17 cellular contexts compared by ENCODE assay signal in genomic region chr4:125986307-125986706, GRCh38.
A peak's percentile ranks its signal among the peaks of the same experiment; 100 is the strongest.
DNase-seq lines count a peak whose midpoint lies in the region; ATAC-seq and TF ChIP-seq lines count a peak whose summit lies in the region.
"Had no signal": no experiment of that assay in that cellular context is flagged by ENCODE, and none has a peak within 500 bp of the region (broad histone marks: within the 10 kb centered on the region; RNA-seq: fewer than 3 reads in every experiment).

No MANE protein-coding gene starts in this region.

- H3K4me1 ChIP-seq in MM.1S (ENCODE audit: low read length): peaks cover 19% of the 10 kb centered on the region
- peaks cover 5% of the 10 kb centered on the region for H3K4me1 ChIP-seq in iPS-15b (ENCODE audit: control insufficient read depth, insufficient read depth, low read length)
- H3K4me1 ChIP-seq: Caco-2 had no signal

- H3K9me2 ChIP-seq in MM.1S (replicated peaks; ENCODE audit: insufficient read depth, low read length): no peaks in the 10 kb centered on the region

- peaks cover 5% of the 10 kb centered on the region; the same call in 1 of the 2 replicates for H3F3A ChIP-seq in MM.1S (ENCODE audit: insufficient read depth, low read length)

- H3K9ac ChIP-seq in MM.1S (ENCODE audit: low read length) (no peak overlapping the region), iPS-15b (ENCODE audit: low read depth, low read length) (no peak overlapping the region)
- H3K9ac ChIP-seq: GM23248 had no signal

- H3K9me3 ChIP-seq in MM.1S (replicated peaks; ENCODE audit: insufficient read depth, low read length) (no peaks in the 10 kb centered on the region), iPS-15b (ENCODE audit: control insufficient read depth, insufficient read depth, low read length) (no peaks in the 10 kb centered on the region)
- H3K9me3 ChIP-seq: Caco-2 had no signal

- DNase-seq in MM.1S: no peak
- no peak for DNase-seq in occipital lobe (lab: John Stamatoyannopoulos, UW)
- no peak for DNase-seq in GM20000 (ENCODE audit: low spot score)
- DNase-seq: Caco-2; CD4-positive, CD25-positive, alpha-beta regulatory T cell; DMS153; GM23248; NCI-H1417; NCI-H1930; NCI-H2171; NCI-H446; NCI-H69 had no signal

- H3K4me2 ChIP-seq in MM.1S (ENCODE audit: low read depth, low read length): no peak overlapping the region

- no peaks in the 10 kb centered on the region for H4K20me1 ChIP-seq in MM.1S (ENCODE audit: insufficient read depth, low read length)

- H3K36me3 ChIP-seq in MM.1S (replicated peaks; ENCODE audit: insufficient read depth, low read length): no peaks in the 10 kb centered on the region
- no peaks in the 10 kb centered on the region for H3K36me3 ChIP-seq in iPS-15b (ENCODE audit: control insufficient read depth, insufficient read depth, low read length)

- no peaks in the 10 kb centered on the region for H3K79me2 ChIP-seq in MM.1S (ENCODE audit: low read length)

- H3K27ac ChIP-seq in MM.1S (ENCODE audit: low read length): no peak overlapping the region
- H3K27ac ChIP-seq: GM23248, RWPE1 had no signal

- H2AFZ ChIP-seq in MM.1S (ENCODE audit: low read length): peak overlapping the region; percentile 50

- H3K27me3 ChIP-seq in MM.1S (replicated peaks; ENCODE audit: insufficient read depth, low read length): no peaks in the 10 kb centered on the region
- H3K27me3 ChIP-seq in iPS-15b (ENCODE audit: control insufficient read depth, insufficient read depth, low read length): no peaks in the 10 kb centered on the region

- TF ChIP-seq CTCF in MM.1S (IDR thresholded peaks at IDR 0.05; ENCODE audit: low read length) (no peak), GM20000 (IDR thresholded peaks at IDR 0.05; ENCODE audit: extremely low read depth, missing control alignments) (no peak)

- no peak overlapping the region for H3K4me3 ChIP-seq in MM.1S (ENCODE audit: low read length)
- peak overlapping the region; percentile 10 for H3K4me3 ChIP-seq in iPS-15b (ENCODE audit: low read depth, low read length)
- H3K4me3 ChIP-seq: GM23248 had no signal

- peak; percentile 14 for ATAC-seq in GM19463 (IDR thresholded peaks at IDR 0.05; ENCODE audit: unreplicated experiment)
- ATAC-seq in HG02981 (IDR thresholded peaks at IDR 0.05; ENCODE audit: unreplicated experiment): peak; percentile 20
- ATAC-seq in HG02763 (IDR thresholded peaks at IDR 0.05; ENCODE audit: unreplicated experiment): no peak
